ENCODE assay signal across 26 cellular contexts in genomic region chr4:17132226-17132625, GRCh38.
"Had no signal": no experiment of that assay in that cellular context is flagged by ENCODE, and none has a peak within 500 bp of the region (broad histone marks: within the 10 kb centered on the region; RNA-seq: fewer than 3 reads in every experiment).

No MANE protein-coding gene starts in this region.

- H3K27ac ChIP-seq: brain microvascular endothelial cell, coronary artery, dorsolateral prefrontal cortex, foreskin keratinocyte, gastrocnemius medialis, heart left ventricle had no signal

- H3K27me3 ChIP-seq: brain microvascular endothelial cell, dorsolateral prefrontal cortex, foreskin keratinocyte, gastrocnemius medialis, heart left ventricle had no signal

- H3K36me3 ChIP-seq: brain microvascular endothelial cell, gastrocnemius medialis, heart left ventricle had no signal

- H3K9me3 ChIP-seq: gastrocnemius medialis had no signal

- H3K4me1 ChIP-seq: foreskin keratinocyte, gastrocnemius medialis had no signal

- ATAC-seq: activated T-helper 17 cell treated with anti-CD3 and anti-CD28 coated beads, Interleukin-2, amount 50 U/mL, for 72 hours; esophagus mucosa; foreskin keratinocyte; gastrocnemius medialis; heart left ventricle had no signal

- H3K4me3 ChIP-seq: coronary artery, dorsolateral prefrontal cortex, gastrocnemius medialis, heart left ventricle had no signal

- DNase-seq: activated CD4-positive, alpha-beta memory T cell treated with anti-CD3 and anti-CD28 coated beads, Interleukin-2, amount 10 ng/mL, durations not matched to agents 7 days and 5 days; activated CD4-positive, alpha-beta T cell treated with anti-CD3 and anti-CD28 coated beads for 1 hour; activated CD4-positive, alpha-beta T cell treated with anti-CD3 and anti-CD28 coated beads for 4 hours; activated CD4-positive, alpha-beta T cell treated with anti-CD3 and anti-CD28 coated beads, Interleukin-2, amount 10 ng/mL, durations not matched to agents 7 days and 5 days; activated CD4-positive, alpha-beta T cell treated with anti-CD3 and anti-CD28 coated beads, Interleukin-2, amount 50 U/mL, for 4 hours; activated CD8-positive, alpha-beta memory T cell treated with anti-CD3 and anti-CD28 coated beads, Interleukin-2, amount 50 U/mL, for 48 hours; activated effector memory CD4-positive, alpha-beta T cell treated with Interleukin-2 at 50 U/mL for 16 hours; activated gamma-delta T cell treated with Interleukin-2 at 50 U/mL for 16 hours; activated naive CD4-positive, alpha-beta T cell treated with anti-CD3 and anti-CD28 coated beads, Interleukin-2, amount 50 U/mL, for 16 hours; activated naive CD4-positive, alpha-beta T cell treated with Interleukin-2 at 50 U/mL for 16 hours; activated T-cell treated with anti-CD3 and anti-CD28 coated beads for 4 hours; activated T-cell treated with anti-CD3 and anti-CD28 coated beads, Interleukin-2, amount 50 U/mL, for 24 hours; amniotic stem cell; anterior cingulate cortex; brain microvascular endothelial cell; dorsolateral prefrontal cortex; effector memory CD4-positive, alpha-beta T cell; endodermal cell; foreskin keratinocyte; gastrocnemius medialis; glutamatergic neuron; heart left ventricle; T-helper 2 cell had no signal
